ENCODE assay signal across 21 cellular contexts in the genomic region with DNA sequence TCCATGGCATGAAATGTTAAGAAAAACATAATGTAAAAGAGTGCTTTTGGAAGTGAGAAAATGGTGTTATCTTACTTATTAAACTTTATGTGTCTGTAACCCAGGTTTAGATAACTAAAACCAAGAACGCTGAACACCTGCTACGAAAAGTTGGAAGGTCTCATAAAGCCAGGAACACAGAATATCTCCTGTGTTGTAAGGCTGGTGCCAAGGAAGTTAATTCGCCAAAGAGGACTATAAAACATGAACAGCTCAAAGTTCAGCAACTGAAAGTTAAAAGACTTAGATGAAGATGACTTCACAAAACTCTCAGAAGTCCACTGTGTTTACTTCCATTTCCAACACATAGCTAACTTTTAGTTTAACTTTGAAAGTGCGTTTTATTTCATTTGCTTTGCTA. TPM values are rescaled to one million over a fixed set of nuclear protein-coding genes. Genes with fewer than 3 reads are reported as not detected.
DNase-seq lines count a peak whose midpoint lies in the region; ATAC-seq, FAIRE-seq and TF ChIP-seq lines count a peak whose summit lies in the region.
"Had no signal": no experiment of that assay in that cellular context is flagged by ENCODE, and none has a peak within 500 bp of the region (broad histone marks: within the 10 kb centered on the region; RNA-seq: fewer than 3 reads in every experiment).

No MANE protein-coding gene starts in this region.

- peaks cover 100% of the 10 kb centered on the region for H3K79me2 ChIP-seq in MM.1S (ENCODE audit: low read length)

- 18 to 71% (median 37%) methylated on average over 4 of the region's 4 CpGs for whole genome bisulfite sequencing in small intestine, 3 donors

- FAIRE-seq in small intestine (lab: Jason Lieb, UNC), result peak; percentile 73
- FAIRE-seq: GM12878 had no signal

- peaks cover 36% of the 10 kb centered on the region; the same call in 1 of the 2 replicates for H4K20me1 ChIP-seq in MM.1S (ENCODE audit: insufficient read depth, low read length)

- peak overlapping the region; percentile 29; the same call in 1 of the 2 replicates for H3K4me3 ChIP-seq in MM.1S (ENCODE audit: low read length)
- H3K4me3 ChIP-seq in duodenal mucosa (ENCODE audit: low read depth in 1 of 2, low read length in 2 of 2), result peak overlapping the region; percentile 17 to 33
- H3K4me3 ChIP-seq in small intestine (ENCODE audit: low read depth in 1 of 2, low read length in 2 of 2), result no peak overlapping the region
- H3K4me3 ChIP-seq: GM12878 had no signal

- H3K36me3 ChIP-seq in MM.1S (replicated peaks; ENCODE audit: insufficient read depth, low read length) (peaks cover 16% of the 10 kb centered on the region), duodenal mucosa (ENCODE audit: control insufficient read depth in 1 of 2, insufficient read depth in 2 of 2, low read length in 2 of 2) (peaks cover 0 to 4% of the 10 kb centered on the region in 2 donors), small intestine (ENCODE audit: control insufficient read depth in 2 of 2, insufficient read depth in 2 of 2, low read length in 2 of 2) (peaks cover 2 to 3% of the 10 kb centered on the region in 2 donors)

- ATAC-seq in left ventricle myocardium superior (no peak), HG03457 (IDR thresholded peaks at IDR 0.05; ENCODE audit: unreplicated experiment) (no peak), HG03571 (IDR thresholded peaks at IDR 0.05; ENCODE audit: unreplicated experiment) (no peak)
- ATAC-seq: GM12878, Panc1, Right ventricle myocardium inferior had no signal

- peak overlapping the region; percentile 35 for H3K4me2 ChIP-seq in MM.1S (ENCODE audit: low read depth, low read length)

- H3F3A ChIP-seq in MM.1S (ENCODE audit: insufficient read depth, low read length), result peaks cover 42% of the 10 kb centered on the region

- peak; percentile 40 for DNase-seq in activated CD4-positive, alpha-beta T cell treated with anti-CD3 and anti-CD28 coated beads, Interleukin-2, amount 10 ng/mL, durations not matched to agents 24 days and 14 days
- DNase-seq in activated CD4-positive, alpha-beta T cell treated with anti-CD3 and anti-CD28 coated beads, Interleukin-2, amount 10 ng/mL, durations not matched to agents 7 days and 5 days, result no peak
- DNase-seq in MM.1S (peak; percentile 33), small intestine (peak; percentile 86), left ventricle myocardium superior (no peak)
- DNase-seq: DND-41, GDM1, H9, KBM-7, NCI-H1048, NCI-H146, NCI-H2081 treated with DMSO at 0.1 percent for 48 hours, NCI-H524 had no signal

- H3K9me3 ChIP-seq in MM.1S (replicated peaks; ENCODE audit: insufficient read depth, low read length) (no peaks in the 10 kb centered on the region), duodenal mucosa (ENCODE audit: control insufficient read depth in 1 of 2, low read length in 2 of 2) (no peaks in the 10 kb centered on the region), small intestine (ENCODE audit: control insufficient read depth, low read depth) (no peaks in the 10 kb centered on the region)

- TF ChIP-seq CTCF in MM.1S (IDR thresholded peaks at IDR 0.05; ENCODE audit: low read length), result no peak

- no peaks in the 10 kb centered on the region for H3K9me2 ChIP-seq in MM.1S (replicated peaks; ENCODE audit: insufficient read depth, low read length)

- peak overlapping the region; percentile 8; the same call in 1 of the 2 replicates for H3K9ac ChIP-seq in MM.1S (ENCODE audit: low read length)
- peak overlapping the region; percentile 19 to 27 for H3K9ac ChIP-seq in duodenal mucosa (ENCODE audit: low read depth in 1 of 2, low read length in 2 of 2)

- POLR2A ChIA-PET in activated CD4-positive, alpha-beta T cell treated with anti-CD3 and anti-CD28 coated beads, Interleukin-2, amount 10 ng/mL, durations not matched to agents 7 days and 5 days (lab: Charles Lee), result no interaction called here

- no peaks in the 10 kb centered on the region for H3K27me3 Mint-ChIP-seq in activated CD4-positive, alpha-beta T cell treated with anti-CD3 and anti-CD28 coated beads, Interleukin-2, amount 10 ng/mL, durations not matched to agents 24 days and 14 days
- no peaks in the 10 kb centered on the region for H3K27me3 Mint-ChIP-seq in activated CD4-positive, alpha-beta T cell treated with anti-CD3 and anti-CD28 coated beads, Interleukin-2, amount 10 ng/mL, durations not matched to agents 7 days and 5 days

- CTCF ChIA-PET in activated CD4-positive, alpha-beta T cell treated with anti-CD3 and anti-CD28 coated beads, Interleukin-2, amount 10 ng/mL, durations not matched to agents 7 days and 5 days (lab: Charles Lee), result no interaction called here

- H3K27ac Mint-ChIP-seq in activated CD4-positive, alpha-beta T cell treated with anti-CD3 and anti-CD28 coated beads, Interleukin-2, amount 10 ng/mL, durations not matched to agents 24 days and 14 days, result peak overlapping the region; percentile 8
- no peak overlapping the region for H3K27ac Mint-ChIP-seq in activated CD4-positive, alpha-beta T cell treated with anti-CD3 and anti-CD28 coated beads, Interleukin-2, amount 10 ng/mL, durations not matched to agents 7 days and 5 days
- H3K27ac Mint-ChIP-seq: H9 had no signal

- H3K4me1 ChIP-seq in MM.1S (ENCODE audit: low read length) (peaks cover 66% of the 10 kb centered on the region), duodenal mucosa (ENCODE audit: control insufficient read depth in 1 of 2, insufficient read depth in 2 of 2, low read length in 2 of 2) (peaks cover 20 to 56% of the 10 kb centered on the region in 2 donors), small intestine (ENCODE audit: control insufficient read depth in 2 of 2, insufficient read depth in 1 of 2, low read depth in 1 of 2, low read length in 1 of 2) (peaks cover 2 to 15% of the 10 kb centered on the region in 2 donors)

- H2AFZ ChIP-seq in MM.1S (ENCODE audit: low read length), result no peak overlapping the region

- H3K36me3 Mint-ChIP-seq in activated CD4-positive, alpha-beta T cell treated with anti-CD3 and anti-CD28 coated beads, Interleukin-2, amount 10 ng/mL, durations not matched to agents 24 days and 14 days (ENCODE audit: low read depth), result peaks cover 36% of the 10 kb centered on the region
- H3K36me3 Mint-ChIP-seq in activated CD4-positive, alpha-beta T cell treated with anti-CD3 and anti-CD28 coated beads, Interleukin-2, amount 10 ng/mL, durations not matched to agents 7 days and 5 days (ENCODE audit: low read depth), result peaks cover 59% of the 10 kb centered on the region

- intact Hi-C loops in activated CD4-positive, alpha-beta T cell treated with anti-CD3 and anti-CD28 coated beads, Interleukin-2, amount 10 ng/mL, durations not matched to agents 24 days and 14 days (cut with micrococcal nuclease), result loop anchor here (10.0 kb wide), 1 partner anchor 181 kb away; no protein-coding TSS in a partner anchor
- intact Hi-C loops in left ventricle myocardium superior (cut with micrococcal nuclease), result loop anchor here (10.0 kb wide), 1 partner anchor 51 kb away; the partner anchor contains the start of gene GPRIN3

- H3K9me3 Mint-ChIP-seq in activated CD4-positive, alpha-beta T cell treated with anti-CD3 and anti-CD28 coated beads, Interleukin-2, amount 10 ng/mL, durations not matched to agents 24 days and 14 days, result no peaks in the 10 kb centered on the region
- peaks cover 3% of the 10 kb centered on the region for H3K9me3 Mint-ChIP-seq in activated CD4-positive, alpha-beta T cell treated with anti-CD3 and anti-CD28 coated beads, Interleukin-2, amount 10 ng/mL, durations not matched to agents 7 days and 5 days
- H3K9me3 Mint-ChIP-seq: H9 had no signal

- peaks cover 57% of the 10 kb centered on the region for H3K4me1 Mint-ChIP-seq in activated CD4-positive, alpha-beta T cell treated with anti-CD3 and anti-CD28 coated beads, Interleukin-2, amount 10 ng/mL, durations not matched to agents 24 days and 14 days
- peaks cover 60% of the 10 kb centered on the region for H3K4me1 Mint-ChIP-seq in activated CD4-positive, alpha-beta T cell treated with anti-CD3 and anti-CD28 coated beads, Interleukin-2, amount 10 ng/mL, durations not matched to agents 7 days and 5 days

- H3K4me3 Mint-ChIP-seq in activated CD4-positive, alpha-beta T cell treated with anti-CD3 and anti-CD28 coated beads, Interleukin-2, amount 10 ng/mL, durations not matched to agents 24 days and 14 days, result no peak overlapping the region
- H3K4me3 Mint-ChIP-seq in activated CD4-positive, alpha-beta T cell treated with anti-CD3 and anti-CD28 coated beads, Interleukin-2, amount 10 ng/mL, durations not matched to agents 7 days and 5 days, result no peak overlapping the region
- H3K4me3 Mint-ChIP-seq: H9 had no signal

- no peaks in the 10 kb centered on the region for H3K27me3 ChIP-seq in MM.1S (replicated peaks; ENCODE audit: insufficient read depth, low read length)
- H3K27me3 ChIP-seq in duodenal mucosa (ENCODE audit: control insufficient read depth in 1 of 2, insufficient read depth in 2 of 2, low read length in 2 of 2), result no peaks in the 10 kb centered on the region
- H3K27me3 ChIP-seq in small intestine (ENCODE audit: control insufficient read depth in 2 of 2, insufficient read depth in 2 of 2, low read length in 2 of 2), result no peaks in the 10 kb centered on the region

- H3K27ac ChIP-seq in MM.1S (ENCODE audit: low read length) (peak overlapping the region; percentile 34; the same call in 1 of the 2 replicates), duodenal mucosa (ENCODE audit: low read depth, low read length) (no peak overlapping the region), small intestine (ENCODE audit: low read depth in 1 of 2, low read length in 1 of 2) (peak overlapping the region; percentile 64 to 72)
- H3K27ac ChIP-seq: 22Rv1 had no signal

RNA-seq across cellular contexts. Expression of gene GPRIN3, which starts 54.3 kb away (rescaled TPM):
- 26.2 and 26.8 TPM in 2 replicates for total RNA-seq in activated CD4-positive, alpha-beta T cell treated with anti-CD3 and anti-CD28 coated beads, Interleukin-2, amount 10 ng/mL, durations not matched to agents 24 days and 14 days
- 10 to 100 TPM; 51.1 to 57.4 TPM for total RNA-seq in activated CD4-positive, alpha-beta T cell treated with anti-CD3 and anti-CD28 coated beads, Interleukin-2, amount 10 ng/mL, durations not matched to agents 7 days and 5 days
- polyA plus RNA-seq in small intestine, result 1 to 10 TPM; 1.4 to 3.7 (median 2.2) TPM
- total RNA-seq in left ventricle myocardium superior, result 7.4 TPM
- polyA plus RNA-seq: BJ had no signal

Comparison
In these comparisons a context has a peak if more than half of its experiments do, and no peak if none do; other contexts are left out.
1. DNase-seq: peak in activated CD4-positive, alpha-beta T cell treated with anti-CD3 and anti-CD28 coated beads, Interleukin-2, amount 10 ng/mL, durations not matched to agents 24 days and 14 days (single experiment), MM.1S (single experiment) and small intestine (single experiment); none in activated CD4-positive, alpha-beta T cell treated with anti-CD3 and anti-CD28 coated beads, Interleukin-2, amount 10 ng/mL, durations not matched to agents 7 days and 5 days (single experiment) and left ventricle myocardium superior (single experiment).
2. H3K4me3 ChIP-seq: peak in MM.1S (single experiment) and duodenal mucosa (2 of 2); none in small intestine (0 of 2).